8 cellular contexts compared by ENCODE assay signal in the genomic region with DNA sequence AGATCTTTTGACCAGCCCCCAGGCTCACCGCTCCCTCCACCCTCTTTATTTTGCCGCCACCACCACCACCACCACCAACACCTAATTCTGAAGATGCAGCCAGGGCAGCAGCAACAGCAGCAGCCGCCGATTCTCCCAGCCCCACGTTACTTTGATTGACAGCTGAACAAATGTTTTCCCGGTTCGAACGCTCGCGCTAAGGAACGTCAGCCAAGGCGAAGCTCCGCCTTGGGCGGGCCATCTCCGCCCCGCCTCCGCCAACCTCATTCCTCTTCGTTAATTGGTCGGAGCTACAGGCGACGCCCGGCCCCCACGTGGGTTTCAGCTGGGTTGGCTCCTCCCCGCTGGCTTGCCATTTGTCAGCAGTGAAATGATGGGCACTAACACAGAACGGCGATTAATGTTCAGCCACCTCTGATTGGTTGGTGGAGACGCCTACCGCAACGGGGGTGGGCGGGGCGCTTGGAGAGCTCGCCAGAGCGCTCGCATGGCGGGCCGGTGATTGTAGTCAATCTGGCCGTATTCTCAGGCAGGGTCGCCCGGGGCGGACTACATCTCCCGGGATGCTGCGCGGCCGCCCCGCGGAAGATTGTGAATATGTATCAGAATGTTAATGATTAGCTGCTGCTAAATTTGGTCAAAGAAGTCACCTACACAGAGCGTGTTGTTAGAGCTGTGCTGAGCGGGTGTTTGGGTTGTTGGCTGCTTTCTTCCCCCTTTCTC. TPM values are rescaled to one million over a fixed set of nuclear protein-coding genes. Genes with fewer than 3 reads are reported as not detected.
DNase-seq lines count a peak whose midpoint lies in the region; ATAC-seq, FAIRE-seq and TF ChIP-seq lines count a peak whose summit lies in the region.

A gene (plus strand): TSS at position 657 of the 723 bp plus-strand sequence. CDS start 826 bp downstream, outside the sequence.

- peak; percentile 80 for ATAC-seq in HG02981 (IDR thresholded peaks at IDR 0.05; ENCODE audit: unreplicated experiment)

- no peaks in the 10 kb centered on the region for H3K27me3 ChIP-seq in vagina

- H3K9me3 ChIP-seq in vagina: no peaks in the 10 kb centered on the region

- TF ChIP-seq POLR2A in vagina (IDR thresholded peaks at IDR 0.05): peak; percentile 66 to 97

- peak; percentile 84 for DNase-seq in GM18507 (ENCODE audit: extremely low spot score, insufficient read length, low read depth)
- DNase-seq in NCI-H2029 (lab: John Stamatoyannopoulos, UW): peak; percentile 100
- peak; percentile 99 for DNase-seq in T1000 (lab: John Stamatoyannopoulos, UW)
- DNase-seq in astrocyte of the hippocampus (ENCODE audit: low read depth, low spot score): peak; percentile 100
- DNase-seq in hepatic stellate cell (ENCODE audit: low spot score): peak; percentile 97
- peak; percentile 100 for DNase-seq in putamen (ENCODE audit: low spot score)
- peak; percentile 100 for DNase-seq in vagina (ENCODE audit: extremely low spot score in 2 of 2)

- H3K36me3 ChIP-seq in vagina: no peaks in the 10 kb centered on the region

- intact Hi-C loops in vagina (cut with DNase I): no loop called here

- TF ChIP-seq CTCF in vagina (IDR thresholded peaks at IDR 0.05): no peak

- peaks cover 33% of the 10 kb centered on the region for H3K4me1 ChIP-seq in vagina

- H3K4me3 ChIP-seq in vagina: peak within 1 kb of the TSS; percentile 95 to 98

- H3K27ac ChIP-seq in vagina: peak within 1 kb of the TSS; percentile 97

- FAIRE-seq in GM18507 (lab: Jason Lieb, UNC): peak; percentile 100

RNA-seq across cellular contexts. Expression of the gene that starts here (rescaled TPM):
- total RNA-seq in vagina: 49.8 TPM

Comparison
In these comparisons a context has a peak if more than half of its experiments do, and no peak if none do; other contexts are left out.
1. Peak in every context shown above with its lines: DNase-seq, ATAC-seq, H3K4me3 ChIP-seq and H3K27ac ChIP-seq.